1 cellular context compared by ENCODE assay signal in genomic region chr14:23588884-23589598, GRCh38.
TF ChIP-seq lines count a peak whose summit lies in the region.

No MANE protein-coding gene starts in this region.

TF ChIP-seq in K562, 482 proteins besides CTCF, POLR2A, EP300 and RAD21 (continued from another document and continues in another):
- TF ChIP-seq RREB1 (CRISPR knock-in tag; IDR thresholded peaks at IDR 0.05), result no peak
- TF ChIP-seq NUFIP1 (IDR thresholded peaks at IDR 0.05; ENCODE audit: partially characterized antibody), result no peak
- peak; percentile 51; the same call in 1 of the 2 replicates for TF ChIP-seq ATF7 (IDR thresholded peaks at IDR 0.05)
- TF ChIP-seq NKRF (IDR thresholded peaks at IDR 0.05; ENCODE audit: borderline replicate concordance), result no peak
- no peak for TF ChIP-seq CBX8 (IDR thresholded peaks at IDR 0.05; ENCODE audit: borderline replicate concordance, extremely low read depth, low read depth, low read length, poor library complexity, severe bottlenecking)
- no peak for TF ChIP-seq ZNF644 (tag; IDR thresholded peaks at IDR 0.05; ENCODE audit: low read depth)
- peak; percentile 41; the same call in 1 of the 2 replicates for TF ChIP-seq VEZF1 (CRISPR knock-in tag; IDR thresholded peaks at IDR 0.05)
- no peak for TF ChIP-seq DNMT1 (IDR thresholded peaks at IDR 0.05)
- TF ChIP-seq ZNF224 (CRISPR knock-in tag; IDR thresholded peaks at IDR 0.05), result no peak
- no peak for TF ChIP-seq POLR2H (tag; IDR thresholded peaks at IDR 0.05; ENCODE audit: low read depth)
- peak; percentile 49; the same call in 1 of the 2 replicates for TF ChIP-seq POLR2AphosphoS5 (IDR thresholded peaks at IDR 0.05; ENCODE audit: control insufficient read depth, insufficient read depth, low read depth, low read length)
- TF ChIP-seq MTA3 (IDR thresholded peaks at IDR 0.05; ENCODE audit: borderline replicate concordance), result peak; percentile 22; the same call in 1 of the 2 replicates
- TF ChIP-seq RB1 (IDR thresholded peaks at IDR 0.05; ENCODE audit: low read depth), result no peak
- no peak for TF ChIP-seq SNAPC5 (CRISPR knock-in tag; IDR thresholded peaks at IDR 0.05)
- peak; percentile 19 for TF ChIP-seq MEIS2 (IDR thresholded peaks at IDR 0.05; ENCODE audit: partially characterized antibody)
- no peak for TF ChIP-seq ZNF57 (CRISPR knock-in tag; IDR thresholded peaks at IDR 0.05)
- TF ChIP-seq ID3 (CRISPR knock-in tag; IDR thresholded peaks at IDR 0.05), result no peak
- no peak for TF ChIP-seq ID3 (tag; IDR thresholded peaks at IDR 0.05)
- TF ChIP-seq NFYB (IDR thresholded peaks at IDR 0.05; ENCODE audit: extremely low read depth, insufficient read length), result no peak
- TF ChIP-seq TEAD1 (CRISPR knock-in tag; IDR thresholded peaks at IDR 0.05), result no peak
- TF ChIP-seq ZNF212 (CRISPR knock-in tag; IDR thresholded peaks at IDR 0.05), result no peak
- no peak for TF ChIP-seq ZNF143 (CRISPR knock-in tag; IDR thresholded peaks at IDR 0.05)
- TF ChIP-seq THRB (CRISPR knock-in tag; conservative IDR thresholded peaks at IDR 0.05), result no peak
- TF ChIP-seq HDAC1 (IDR thresholded peaks at IDR 0.05), result no peak
- TF ChIP-seq BRD9 (IDR thresholded peaks at IDR 0.05; ENCODE audit: low read depth, partially characterized antibody), result no peak
- TF ChIP-seq SIN3B (IDR thresholded peaks at IDR 0.05; ENCODE audit: low read depth), result no peak
- no peak for TF ChIP-seq ZNF197 (CRISPR knock-in tag; IDR thresholded peaks at IDR 0.05; ENCODE audit: low read depth)
- no peak for TF ChIP-seq ZNF232 (CRISPR knock-in tag; IDR thresholded peaks at IDR 0.05)
- TF ChIP-seq NCOA4 (IDR thresholded peaks at IDR 0.05; ENCODE audit: partially characterized antibody), result no peak
- TF ChIP-seq XRCC5 (IDR thresholded peaks at IDR 0.05; ENCODE audit: low read depth, low read length), result peak; percentile 83
- TF ChIP-seq DPF2 (IDR thresholded peaks at IDR 0.05), result peak; percentile 63; the same call in 1 of the 2 replicates
- TF ChIP-seq SPI1 (IDR thresholded peaks at IDR 0.05; ENCODE audit: borderline replicate concordance, low read depth, low read length), result peak; percentile 44; the same call in 1 of the 2 replicates
- no peak for TF ChIP-seq FIP1L1 (IDR thresholded peaks at IDR 0.05; ENCODE audit: low read depth, low read length, poor library complexity, severe bottlenecking)
- TF ChIP-seq SIN3A (IDR thresholded peaks at IDR 0.05; ENCODE audit: borderline replicate concordance in 2 of 2, control insufficient read depth in 1 of 2, low read depth in 2 of 2, low read length in 2 of 2), result no peak
- no peak for TF ChIP-seq MLX (CRISPR knock-in tag; conservative IDR thresholded peaks at IDR 0.05)
- TF ChIP-seq E2F3 (CRISPR knock-in tag; IDR thresholded peaks at IDR 0.05), result no peak
- TF ChIP-seq MYC (IDR thresholded peaks at IDR 0.05; ENCODE audit: low read depth, low read length), result 0 out of 2 replicates have a peak, but pooled peaks have one; percentile 34
- no peak for TF ChIP-seq MYC (CRISPR knock-in tag; IDR thresholded peaks at IDR 0.05; ENCODE audit: borderline replicate concordance, low read depth)
- no peak for TF ChIP-seq CBFB (CRISPR knock-in tag; IDR thresholded peaks at IDR 0.05)
- no peak for TF ChIP-seq ZBTB17 (CRISPR knock-in tag; IDR thresholded peaks at IDR 0.05)
- TF ChIP-seq SIX5 (IDR thresholded peaks at IDR 0.05; ENCODE audit: borderline replicate concordance in 1 of 2, insufficient read depth in 1 of 2, low read depth in 1 of 2, low read length in 2 of 2), result no peak
- TF ChIP-seq ZBTB1 (CRISPR knock-in tag; IDR thresholded peaks at IDR 0.05; ENCODE audit: borderline replicate concordance, low read depth), result no peak
- peak in 1 of 2 experiments; percentile 19 for TF ChIP-seq E2F6 (IDR thresholded peaks at IDR 0.05; ENCODE audit: borderline replicate concordance in 1 of 2, extremely low read depth in 1 of 2, insufficient read depth in 1 of 2, insufficient read length in 1 of 2, low read depth in 1 of 2, low read length in 1 of 2, poor library complexity in 1 of 2, severe bottlenecking in 1 of 2)
- TF ChIP-seq NCOA1 (IDR thresholded peaks at IDR 0.05; ENCODE audit: low read depth), result no peak
- no peak for TF ChIP-seq GATAD2A (IDR thresholded peaks at IDR 0.05)
- TF ChIP-seq NCOR1 (IDR thresholded peaks at IDR 0.05), result 0 out of 2 replicates have a peak, but pooled peaks have one; percentile 21
- peak; percentile 38; the same call in 1 of the 2 replicates for TF ChIP-seq STAG1 (CRISPR knock-in tag; IDR thresholded peaks at IDR 0.05; ENCODE audit: borderline replicate concordance)
- TF ChIP-seq DIDO1 (tag; IDR thresholded peaks at IDR 0.05; ENCODE audit: low read depth), result no peak
- TF ChIP-seq MTA2 (IDR thresholded peaks at IDR 0.05; ENCODE audit: low read depth), result no peak
- TF ChIP-seq POLR3G (IDR thresholded peaks at IDR 0.05; ENCODE audit: extremely low read depth, insufficient read length, insufficient replicate concordance), result no peak
- TF ChIP-seq NONO (IDR thresholded peaks at IDR 0.05; ENCODE audit: low read depth in 2 of 2, low read length in 1 of 2), result no peak
- peak; percentile 50 for TF ChIP-seq ZFP36 (IDR thresholded peaks at IDR 0.05; ENCODE audit: low read depth, low read length, partially characterized antibody)
- TF ChIP-seq CBX5 (IDR thresholded peaks at IDR 0.05; ENCODE audit: borderline replicate concordance, low read depth), result no peak
- no peak for TF ChIP-seq NFATC3 (IDR thresholded peaks at IDR 0.05)
- TF ChIP-seq THRAP3 (IDR thresholded peaks at IDR 0.05; ENCODE audit: borderline replicate concordance), result no peak
- no peak for TF ChIP-seq ZBED1 (IDR thresholded peaks at IDR 0.05)
- no peak for TF ChIP-seq THAP12 (CRISPR knock-in tag; IDR thresholded peaks at IDR 0.05)
- no peak for TF ChIP-seq SMARCA5 (IDR thresholded peaks at IDR 0.05)
- TF ChIP-seq SMARCA4 (IDR thresholded peaks at IDR 0.05), result peak; percentile 47; the same call in 1 of the 2 replicates
- peak; percentile 83 for TF ChIP-seq ESRRA (IDR thresholded peaks at IDR 0.05; ENCODE audit: borderline replicate concordance, low read depth)
- TF ChIP-seq ESRRB (CRISPR knock-in tag; IDR thresholded peaks at IDR 0.05; ENCODE audit: borderline replicate concordance), result no peak
- TF ChIP-seq ZNF124 (CRISPR knock-in tag; IDR thresholded peaks at IDR 0.05), result no peak
- TF ChIP-seq ZNF551 (CRISPR knock-in tag; IDR thresholded peaks at IDR 0.05), result no peak
- TF ChIP-seq ZNF717 (CRISPR knock-in tag; IDR thresholded peaks at IDR 0.05), result no peak
- TF ChIP-seq ARNT (IDR thresholded peaks at IDR 0.05), result no peak
